ENCODE assay signal across 26 cellular contexts in genomic region chr3:25176999-25177398, GRCh38.
"Had no signal": no experiment of that assay in that cellular context is flagged by ENCODE, and none has a peak within 500 bp of the region (broad histone marks: within the 10 kb centered on the region; RNA-seq: fewer than 3 reads in every experiment).

No MANE protein-coding gene starts in this region.

- H3K4me3 ChIP-seq: hepatocyte, left ventricle myocardium inferior, lung, mucosa of descending colon, pancreas, right atrium auricular region, right lobe of liver, skin epidermis, stomach, testis, thyroid gland, uterus had no signal

- H3K4me1 Mint-ChIP-seq: naive thymus-derived CD4-positive, alpha-beta T cell; stimulated activated naive B cell treated with anti-CD40 and anti-IgM and Interleukin-4, amounts not matched to agents 10 μg/mL and 1 μg/mL and 100 μg/mL, for 72 hours had no signal

- H3K36me3 ChIP-seq: left ventricle myocardium inferior, pancreas, right atrium auricular region, right lobe of liver, stomach, thyroid gland, uterus had no signal

- H3K27me3 ChIP-seq: hepatocyte, pancreas, right atrium auricular region, right lobe of liver, stomach, testis, thyroid gland, uterus had no signal

- ATAC-seq: mucosa of descending colon; naive thymus-derived CD4-positive, alpha-beta T cell; natural killer cell treated with Interleukin-12 subunit alpha and Interleukin-12 subunit beta and Interleukin-15 and Interleukin-18, amount 100 ng/mL, for 72 hours; pancreas; right lobe of liver; stimulated activated naive B cell treated with anti-CD40 and anti-IgM and Interleukin-4, amounts not matched to agents 10 μg/mL and 1 μg/mL and 100 μg/mL, for 72 hours; stimulated activated naive CD8-positive, alpha-beta T cell treated with anti-CD3 and anti-CD28 coated beads, Interleukin-15, Interleukin-2, amounts not matched to agents 100 U/mL and 50 U/mL, for 24 hours had no signal

- H3K27ac Mint-ChIP-seq: naive thymus-derived CD4-positive, alpha-beta T cell; natural killer cell treated with Interleukin-12 subunit alpha and Interleukin-12 subunit beta and Interleukin-15 and Interleukin-18, amount 100 ng/mL, for 72 hours; stimulated activated naive B cell treated with anti-CD40 and anti-IgM and Interleukin-4, amounts not matched to agents 10 μg/mL and 1 μg/mL and 100 μg/mL, for 72 hours had no signal

- H3K4me1 ChIP-seq: left ventricle myocardium inferior, pancreas, right atrium auricular region, right lobe of liver, stomach, testis, uterus had no signal

- H3K27me3 Mint-ChIP-seq: naive thymus-derived CD4-positive, alpha-beta T cell; natural killer cell treated with Interleukin-12 subunit alpha and Interleukin-12 subunit beta and Interleukin-15 and Interleukin-18, amount 100 ng/mL, for 72 hours; stimulated activated naive B cell treated with anti-CD40 and anti-IgM and Interleukin-4, amounts not matched to agents 10 μg/mL and 1 μg/mL and 100 μg/mL, for 72 hours had no signal

- H3K4me3 Mint-ChIP-seq: naive thymus-derived CD4-positive, alpha-beta T cell; natural killer cell treated with Interleukin-12 subunit alpha and Interleukin-12 subunit beta and Interleukin-15 and Interleukin-18, amount 100 ng/mL, for 72 hours; neural crest cell; stimulated activated naive B cell treated with anti-CD40 and anti-IgM and Interleukin-4, amounts not matched to agents 10 μg/mL and 1 μg/mL and 100 μg/mL, for 72 hours had no signal

- H3K36me3 Mint-ChIP-seq: naive thymus-derived CD4-positive, alpha-beta T cell; natural killer cell treated with Interleukin-12 subunit alpha and Interleukin-12 subunit beta and Interleukin-15 and Interleukin-18, amount 100 ng/mL, for 72 hours; stimulated activated naive B cell treated with anti-CD40 and anti-IgM and Interleukin-4, amounts not matched to agents 10 μg/mL and 1 μg/mL and 100 μg/mL, for 72 hours had no signal

- H3K9me3 ChIP-seq: left ventricle myocardium inferior, mucosa of descending colon, pancreas, right atrium auricular region, right lobe of liver, stomach, testis, thyroid gland, uterus had no signal

- DNase-seq: islet precursor cell; left ventricle myocardium inferior; mesendoderm; midbrain; mucosa of descending colon; naive thymus-derived CD4-positive, alpha-beta T cell; nucleus accumbens; pancreas; right lobe of liver; stimulated activated CD4-positive, alpha-beta T cell treated with anti-CD3 and anti-CD28 coated beads, Interleukin-12 subunit alpha, Interleukin-12 subunit beta, amount 100 ng/mL, for 4 hours; stimulated activated CD4-positive, alpha-beta T cell treated with anti-CD3 and anti-CD28 coated beads, Interleukin-15, amount 100 ng/mL, for 24 hours; stimulated activated CD4-positive, alpha-beta T cell treated with anti-CD3 and anti-CD28 coated beads, Interleukin-2, amount 100 ng/mL, for 24 hours; stimulated activated CD4-positive, alpha-beta T cell treated with anti-CD3 and anti-CD28 coated beads, Interleukin-4, amount 100 ng/mL, for 1 hour; stimulated activated naive B cell treated with anti-CD40 and anti-IgM and Interleukin-4, amounts not matched to agents 10 μg/mL and 1 μg/mL and 100 μg/mL, for 72 hours; stimulated activated naive CD8-positive, alpha-beta T cell treated with anti-CD3 and anti-CD28 coated beads, Interleukin-15, Interleukin-2, amounts not matched to agents 100 U/mL and 50 U/mL, for 24 hours; stomach; testis; thyroid gland; trophoblast cell; uterus had no signal
